ENCODE assay signal across 1 cellular context in the genomic region with DNA sequence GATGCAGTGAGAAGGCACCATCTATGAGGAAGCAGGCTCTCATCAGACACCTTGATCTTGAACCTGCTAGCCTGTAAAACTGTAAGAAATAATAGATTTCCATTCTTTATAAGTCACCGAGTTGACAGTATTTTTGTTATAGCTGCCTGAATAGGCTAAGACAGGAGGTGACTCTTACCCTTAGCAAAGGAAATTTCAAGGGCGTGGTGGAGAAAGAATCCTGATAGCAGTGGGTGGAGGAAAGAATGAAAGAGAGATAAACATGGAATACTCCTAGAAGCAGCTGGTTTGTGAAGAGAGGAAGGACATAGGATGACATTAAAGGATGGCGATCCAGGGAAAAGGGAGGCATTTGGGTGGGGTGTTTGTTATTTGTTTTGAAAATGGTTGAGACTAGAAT.
TF ChIP-seq lines count a peak whose summit lies in the region.

No MANE protein-coding gene starts in this region.

TF ChIP-seq in A549, 52 proteins besides CTCF, POLR2A, EP300 and RAD21:
- TF ChIP-seq RFX5 (IDR thresholded peaks at IDR 0.05): no peak
- TF ChIP-seq, protein P1, sequence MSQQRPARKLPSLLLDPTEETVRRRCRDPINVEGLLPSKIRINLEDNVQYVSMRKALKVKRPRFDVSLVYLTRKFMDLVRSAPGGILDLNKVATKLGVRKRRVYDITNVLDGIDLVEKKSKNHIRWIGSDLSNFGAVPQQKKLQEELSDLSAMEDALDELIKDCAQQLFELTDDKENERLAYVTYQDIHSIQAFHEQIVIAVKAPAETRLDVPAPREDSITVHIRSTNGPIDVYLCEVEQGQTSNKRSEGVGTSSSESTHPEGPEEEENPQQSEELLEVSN (IDR thresholded peaks at IDR 0.05; ENCODE audit: borderline replicate concordance, low read depth): no peak
- TF ChIP-seq, protein P2, sequence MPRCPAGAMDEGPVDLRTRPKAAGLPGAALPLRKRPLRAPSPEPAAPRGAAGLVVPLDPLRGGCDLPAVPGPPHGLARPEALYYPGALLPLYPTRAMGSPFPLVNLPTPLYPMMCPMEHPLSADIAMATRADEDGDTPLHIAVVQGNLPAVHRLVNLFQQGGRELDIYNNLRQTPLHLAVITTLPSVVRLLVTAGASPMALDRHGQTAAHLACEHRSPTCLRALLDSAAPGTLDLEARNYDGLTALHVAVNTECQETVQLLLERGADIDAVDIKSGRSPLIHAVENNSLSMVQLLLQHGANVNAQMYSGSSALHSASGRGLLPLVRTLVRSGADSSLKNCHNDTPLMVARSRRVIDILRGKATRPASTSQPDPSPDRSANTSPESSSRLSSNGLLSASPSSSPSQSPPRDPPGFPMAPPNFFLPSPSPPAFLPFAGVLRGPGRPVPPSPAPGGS (IDR thresholded peaks at IDR 0.05): no peak
- no peak for TF ChIP-seq SMC3 (IDR thresholded peaks at IDR 0.05)
- TF ChIP-seq HOXB5 (CRISPR knock-in tag; IDR thresholded peaks at IDR 0.05): no peak
- TF ChIP-seq BHLHE40 (IDR thresholded peaks at IDR 0.05; ENCODE audit: low read depth, low read length): no peak
- TF ChIP-seq FOSB (CRISPR knock-in tag; IDR thresholded peaks at IDR 0.05): no peak
- TF ChIP-seq HDAC2 (IDR thresholded peaks at IDR 0.05): no peak
- TF ChIP-seq TP53 (CRISPR knock-in tag; IDR thresholded peaks at IDR 0.05): no peak
- no peak for TF ChIP-seq HOXA7 (CRISPR knock-in tag; IDR thresholded peaks at IDR 0.05)
- TF ChIP-seq JUNB (IDR thresholded peaks at IDR 0.05): no peak
